18 cellular contexts compared by ENCODE assay signal in genomic region chr1:114750780-114751179, GRCh38. TPM values are rescaled to one million over a fixed set of nuclear protein-coding genes. Genes with fewer than 3 reads are reported as not detected.
DNase-seq lines count a peak whose midpoint lies in the region; ATAC-seq lines count a peak whose summit lies in the region.
"Had no signal": no experiment of that assay in that cellular context is flagged by ENCODE, and none has a peak within 500 bp of the region (broad histone marks: within the 10 kb centered on the region; RNA-seq: fewer than 3 reads in every experiment).

No MANE protein-coding gene starts in this region.

- H3K4me1 Mint-ChIP-seq in CD4-positive, CD25-positive, alpha-beta regulatory T cell: peaks cover 67 to 96% (median 87%) of the 10 kb centered on the region in 4 donors
- peaks cover 57% of the 10 kb centered on the region for H3K4me1 Mint-ChIP-seq in memory B cell

- in situ Hi-C loops in G401 (cut with HindIII; ENCODE audit: low sequenced_read_pairs): no loop called here

- peak overlapping the region; percentile 10 to 98 (median 69) for H3K4me3 Mint-ChIP-seq in CD4-positive, CD25-positive, alpha-beta regulatory T cell
- H3K4me3 Mint-ChIP-seq in memory B cell: no peak overlapping the region
- H3K4me3 Mint-ChIP-seq: T-helper 1 cell treated with Interleukin-12 subunit alpha and Interleukin-12 subunit beta and Interleukin-4 antibody, amounts not matched to agents 30 μg/mL and 1 μg/mL, for 36 hours had no signal

- H3K9me3 ChIP-seq in CD4-positive, CD25-positive, alpha-beta regulatory T cell (ENCODE audit: control insufficient read depth in 2 of 2, low read length in 2 of 2): no peaks in the 10 kb centered on the region
- H3K9me3 ChIP-seq in SJCRH30 (replicated peaks): no peaks in the 10 kb centered on the region
- H3K9me3 ChIP-seq: BLaER1, left lung, stomach had no signal

- H3K27ac ChIP-seq in CD4-positive, CD25-positive, alpha-beta regulatory T cell (ENCODE audit: insufficient read depth, low read length, poor library complexity, severe bottlenecking): no peak overlapping the region
- peak overlapping the region; percentile 67 for H3K27ac ChIP-seq in SJCRH30
- H3K27ac ChIP-seq: BLaER1, left lung had no signal

- H3K27ac Mint-ChIP-seq in CD4-positive, CD25-positive, alpha-beta regulatory T cell: no peak overlapping the region
- peak overlapping the region; percentile 56 for H3K27ac Mint-ChIP-seq in memory B cell

- peak in 1 of 3 donors; percentile 11 for DNase-seq in CD4-positive, CD25-positive, alpha-beta regulatory T cell
- DNase-seq in G401 (ENCODE audit: low spot score): peak; percentile 27
- DNase-seq in SJCRH30: peak; percentile 83 to 94
- DNase-seq in memory B cell (ENCODE audit: low spot score in 2 of 2): no peak
- DNase-seq in stimulated activated naive CD4-positive, alpha-beta T cell (lab: John Stamatoyannopoulos, UW): no peak
- DNase-seq in NCI-H1694 treated with DMSO at 0.1 percent for 48 hours (lab: John Stamatoyannopoulos, UW): no peak
- no peak for DNase-seq in pons (ENCODE audit: low spot score)
- DNase-seq: amygdala; effector memory CD4-positive, alpha-beta T cell; left lung; MV-4-11; occipital lobe; OCI-M1; stimulated activated CD4-positive, alpha-beta T cell treated with anti-CD3 and anti-CD28 coated beads, Interleukin-4, amount 100 ng/mL, for 24 hours; stomach had no signal

- H3K36me3 Mint-ChIP-seq in CD4-positive, CD25-positive, alpha-beta regulatory T cell: peaks cover 34% of the 10 kb centered on the region
- peaks cover 15% of the 10 kb centered on the region for H3K36me3 Mint-ChIP-seq in memory B cell

- ATAC-seq in CD4-positive, CD25-positive, alpha-beta regulatory T cell (ENCODE audit: low read depth in 2 of 2): no peak
- ATAC-seq in memory B cell (ENCODE audit: low read depth) (no peak), HG03135 (IDR thresholded peaks at IDR 0.05; ENCODE audit: unreplicated experiment) (no peak)

- H3K9me3 Mint-ChIP-seq in CD4-positive, CD25-positive, alpha-beta regulatory T cell: no peaks in the 10 kb centered on the region
- no peaks in the 10 kb centered on the region for H3K9me3 Mint-ChIP-seq in memory B cell
- H3K9me3 Mint-ChIP-seq: T-helper 1 cell treated with Interleukin-12 subunit alpha and Interleukin-12 subunit beta and Interleukin-4 antibody, amounts not matched to agents 30 μg/mL and 1 μg/mL, for 36 hours had no signal

- peak overlapping the region; percentile 61 for H3K4me3 ChIP-seq in CD4-positive, CD25-positive, alpha-beta regulatory T cell (ENCODE audit: low read depth, low read length)
- no peak overlapping the region for H3K4me3 ChIP-seq in SJCRH30
- H3K4me3 ChIP-seq: BLaER1, left lung, stomach had no signal

- H3K27me3 ChIP-seq in CD4-positive, CD25-positive, alpha-beta regulatory T cell (ENCODE audit: control insufficient read depth, insufficient read depth, low read length): no peaks in the 10 kb centered on the region
- H3K27me3 ChIP-seq in SJCRH30: no peaks in the 10 kb centered on the region
- H3K27me3 ChIP-seq: BLaER1, left lung, stomach had no signal

- peaks cover 82% of the 10 kb centered on the region for H3K4me1 ChIP-seq in CD4-positive, CD25-positive, alpha-beta regulatory T cell (ENCODE audit: control insufficient read depth, insufficient read depth, low read length, poor library complexity, severe bottlenecking)
- peaks cover 54% of the 10 kb centered on the region for H3K4me1 ChIP-seq in SJCRH30

- no peaks in the 10 kb centered on the region for H3K27me3 Mint-ChIP-seq in CD4-positive, CD25-positive, alpha-beta regulatory T cell
- no peaks in the 10 kb centered on the region for H3K27me3 Mint-ChIP-seq in memory B cell

- peaks cover 48% of the 10 kb centered on the region for H3K36me3 ChIP-seq in CD4-positive, CD25-positive, alpha-beta regulatory T cell (ENCODE audit: control insufficient read depth, insufficient read depth, low read length)
- peaks cover 45% of the 10 kb centered on the region for H3K36me3 ChIP-seq in SJCRH30

RNA-seq across cellular contexts. Expression of gene CSDE1, which starts 7.0 kb away (rescaled TPM):
- 641 TPM for total RNA-seq in CD4-positive, CD25-positive, alpha-beta regulatory T cell
- 100 to 1,000 TPM; 363 to 395 (median 367) TPM for polyA plus RNA-seq in CD4-positive, CD25-positive, alpha-beta regulatory T cell
- total RNA-seq in G401 (2014; rRNA removed; shearing (Covaris generic)): 170 and 190 TPM in 2 replicates
- 674 and 704 TPM in 2 replicates for total RNA-seq in SJCRH30 (2014; rRNA removed; shearing (Covaris generic))

RNA-seq across cellular contexts. Expression of gene SIKE1, which starts 29.7 kb away (rescaled TPM):
- 51.3 TPM for total RNA-seq in CD4-positive, CD25-positive, alpha-beta regulatory T cell
- 10 to 100 TPM; 28.0 to 39.3 (median 34.6) TPM for polyA plus RNA-seq in CD4-positive, CD25-positive, alpha-beta regulatory T cell
- total RNA-seq in G401 (2014; rRNA removed; shearing (Covaris generic)): 77.7 and 79.4 TPM in 2 replicates
- total RNA-seq in SJCRH30 (2014; rRNA removed; shearing (Covaris generic)): 74.1 and 80.9 TPM in 2 replicates

RNA-seq across cellular contexts. Expression of gene NRAS, which starts 34.2 kb away (rescaled TPM):
- total RNA-seq in CD4-positive, CD25-positive, alpha-beta regulatory T cell: 33.6 TPM
- 10 to 100 TPM; 25.4 to 35.8 (median 27.6) TPM for polyA plus RNA-seq in CD4-positive, CD25-positive, alpha-beta regulatory T cell
- 61.4 and 91.2 TPM in 2 replicates for total RNA-seq in G401 (2014; rRNA removed; shearing (Covaris generic))
- 69.4 and 74.9 TPM in 2 replicates for total RNA-seq in SJCRH30 (2014; rRNA removed; shearing (Covaris generic))

RNA-seq across cellular contexts. Expression of gene AMPD1, which starts 55.4 kb away (rescaled TPM):
- total RNA-seq in CD4-positive, CD25-positive, alpha-beta regulatory T cell: 0.69 TPM
- polyA plus RNA-seq in CD4-positive, CD25-positive, alpha-beta regulatory T cell: not detected
- not detected in 2 replicates for total RNA-seq in G401 (2014; rRNA removed; shearing (Covaris generic))
- not detected in 2 replicates for total RNA-seq in SJCRH30 (2014; rRNA removed; shearing (Covaris generic))
- total RNA-seq: occipital lobe, stomach had no signal

Comparison
In these comparisons a context has a peak if more than half of its experiments do, and no peak if none do; other contexts are left out.
1. DNase-seq: peak in G401 (single experiment) and SJCRH30 (2 of 2); none in memory B cell (0 of 2), stimulated activated naive CD4-positive, alpha-beta T cell (0 of 6), NCI-H1694 treated with DMSO at 0.1 percent for 48 hours (single experiment) and pons (single experiment).